ENCODE assay signal across 8 cellular contexts in the genomic region with DNA sequence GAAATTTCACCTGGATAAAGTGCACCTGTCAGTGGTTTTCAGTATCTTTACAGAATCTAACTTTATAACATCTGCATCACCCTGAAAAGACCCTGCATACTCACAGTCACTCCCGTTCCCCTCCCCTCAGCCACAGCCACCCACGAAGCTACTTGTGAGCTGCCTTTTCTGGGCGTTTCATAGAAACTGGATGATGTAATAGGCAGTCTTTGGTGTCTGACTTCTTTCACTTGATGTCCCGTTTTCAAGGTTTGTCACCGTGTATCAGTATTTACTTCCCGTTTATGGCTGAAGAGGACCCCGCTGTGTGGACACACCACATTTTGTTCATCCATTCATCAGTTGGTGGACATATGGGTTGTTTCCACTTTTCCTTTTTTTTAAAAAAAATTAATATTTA. TPM values are rescaled to one million over a fixed set of nuclear protein-coding genes. Genes with fewer than 3 reads are reported as not detected.
A peak's percentile ranks its signal among the peaks of the same experiment; 100 is the strongest.
DNase-seq lines count a peak whose midpoint lies in the region; ATAC-seq lines count a peak whose summit lies in the region.

No MANE protein-coding gene starts in this region.

- peak; percentile 59 for DNase-seq in activated CD8-positive, alpha-beta memory T cell treated with anti-CD3 and anti-CD28 coated beads, Interleukin-2, amount 50 U/mL, for 48 hours
- DNase-seq in activated CD8-positive, alpha-beta memory T cell treated with anti-CD3 and anti-CD28 coated beads, Interleukin-2, amount 10 ng/mL, durations not matched to agents 7 days and 5 days, result no peak
- DNase-seq in activated T-cell treated with anti-CD3 and anti-CD28 coated beads for 4 hours (peak; percentile 14), iPS-NIHi7 (ENCODE audit: extremely low spot score) (peak; percentile 10), NCI-H226 (no peak), germinal center (ENCODE audit: low spot score) (no peak), NCI-H2227 (lab: John Stamatoyannopoulos, UW; ENCODE audit: unreplicated experiment) (no peak)
- peak; percentile 40 for DNase-seq in stimulated activated naive CD8-positive, alpha-beta T cell treated with anti-CD3 and anti-CD28 coated beads, Interleukin-15, Interleukin-2, amounts not matched to agents 100 U/mL and 50 U/mL, for 24 hours

- ATAC-seq in activated CD8-positive, alpha-beta memory T cell treated with anti-CD3 and anti-CD28 coated beads, Interleukin-2, amount 10 ng/mL, durations not matched to agents 7 days and 5 days, result no peak
- peak; percentile 71 for ATAC-seq in stimulated activated naive CD8-positive, alpha-beta T cell treated with anti-CD3 and anti-CD28 coated beads, Interleukin-15, Interleukin-2, amounts not matched to agents 100 U/mL and 50 U/mL, for 24 hours

- peaks cover 9% of the 10 kb centered on the region for H3K9me3 Mint-ChIP-seq in activated CD8-positive, alpha-beta memory T cell treated with anti-CD3 and anti-CD28 coated beads, Interleukin-2, amount 10 ng/mL, durations not matched to agents 7 days and 5 days (ENCODE audit: low read depth)

- H3K27me3 Mint-ChIP-seq in activated CD8-positive, alpha-beta memory T cell treated with anti-CD3 and anti-CD28 coated beads, Interleukin-2, amount 10 ng/mL, durations not matched to agents 7 days and 5 days, result peaks cover 2% of the 10 kb centered on the region

- no peak overlapping the region for H3K4me3 Mint-ChIP-seq in activated CD8-positive, alpha-beta memory T cell treated with anti-CD3 and anti-CD28 coated beads, Interleukin-2, amount 10 ng/mL, durations not matched to agents 7 days and 5 days

- peaks cover 36% of the 10 kb centered on the region for H3K36me3 Mint-ChIP-seq in activated CD8-positive, alpha-beta memory T cell treated with anti-CD3 and anti-CD28 coated beads, Interleukin-2, amount 10 ng/mL, durations not matched to agents 7 days and 5 days

- H3K4me1 Mint-ChIP-seq in activated CD8-positive, alpha-beta memory T cell treated with anti-CD3 and anti-CD28 coated beads, Interleukin-2, amount 10 ng/mL, durations not matched to agents 7 days and 5 days, result peaks cover 3% of the 10 kb centered on the region

- CTCF ChIA-PET in activated CD8-positive, alpha-beta memory T cell treated with anti-CD3 and anti-CD28 coated beads, Interleukin-2, amount 10 ng/mL, durations not matched to agents 7 days and 5 days (lab: Charles Lee), result interaction anchor here (0.6 to 0.7 kb wide), 2 partner anchors 211 to 1425 kb away, joined by 3 read pairs; no protein-coding TSS in a partner anchor

- no peak overlapping the region for H3K27ac Mint-ChIP-seq in activated CD8-positive, alpha-beta memory T cell treated with anti-CD3 and anti-CD28 coated beads, Interleukin-2, amount 10 ng/mL, durations not matched to agents 7 days and 5 days

RNA-seq across cellular contexts. Expression of a gene that starts 47.8 kb away (rescaled TPM):
- 1 to 10 TPM; 2.3 to 3.9 TPM for total RNA-seq in activated CD8-positive, alpha-beta memory T cell treated with anti-CD3 and anti-CD28 coated beads, Interleukin-2, amount 10 ng/mL, durations not matched to agents 7 days and 5 days

RNA-seq across cellular contexts. Expression of a gene that starts 54.1 kb away (rescaled TPM):
- total RNA-seq in activated CD8-positive, alpha-beta memory T cell treated with anti-CD3 and anti-CD28 coated beads, Interleukin-2, amount 10 ng/mL, durations not matched to agents 7 days and 5 days, result 10 to 100 TPM; 21.2 to 32.7 TPM

Comparison
In these comparisons a context has a peak if more than half of its experiments do, and no peak if none do; other contexts are left out.
1. DNase-seq: peak in activated CD8-positive, alpha-beta memory T cell treated with anti-CD3 and anti-CD28 coated beads, Interleukin-2, amount 50 U/mL, for 48 hours (single experiment), activated T-cell treated with anti-CD3 and anti-CD28 coated beads for 4 hours (single experiment), iPS-NIHi7 (single experiment) and stimulated activated naive CD8-positive, alpha-beta T cell treated with anti-CD3 and anti-CD28 coated beads, Interleukin-15, Interleukin-2, amounts not matched to agents 100 U/mL and 50 U/mL, for 24 hours (single experiment); none in activated CD8-positive, alpha-beta memory T cell treated with anti-CD3 and anti-CD28 coated beads, Interleukin-2, amount 10 ng/mL, durations not matched to agents 7 days and 5 days (single experiment), NCI-H226 (single experiment), germinal center (single experiment) and NCI-H2227 (single experiment).